In the genomic region with DNA sequence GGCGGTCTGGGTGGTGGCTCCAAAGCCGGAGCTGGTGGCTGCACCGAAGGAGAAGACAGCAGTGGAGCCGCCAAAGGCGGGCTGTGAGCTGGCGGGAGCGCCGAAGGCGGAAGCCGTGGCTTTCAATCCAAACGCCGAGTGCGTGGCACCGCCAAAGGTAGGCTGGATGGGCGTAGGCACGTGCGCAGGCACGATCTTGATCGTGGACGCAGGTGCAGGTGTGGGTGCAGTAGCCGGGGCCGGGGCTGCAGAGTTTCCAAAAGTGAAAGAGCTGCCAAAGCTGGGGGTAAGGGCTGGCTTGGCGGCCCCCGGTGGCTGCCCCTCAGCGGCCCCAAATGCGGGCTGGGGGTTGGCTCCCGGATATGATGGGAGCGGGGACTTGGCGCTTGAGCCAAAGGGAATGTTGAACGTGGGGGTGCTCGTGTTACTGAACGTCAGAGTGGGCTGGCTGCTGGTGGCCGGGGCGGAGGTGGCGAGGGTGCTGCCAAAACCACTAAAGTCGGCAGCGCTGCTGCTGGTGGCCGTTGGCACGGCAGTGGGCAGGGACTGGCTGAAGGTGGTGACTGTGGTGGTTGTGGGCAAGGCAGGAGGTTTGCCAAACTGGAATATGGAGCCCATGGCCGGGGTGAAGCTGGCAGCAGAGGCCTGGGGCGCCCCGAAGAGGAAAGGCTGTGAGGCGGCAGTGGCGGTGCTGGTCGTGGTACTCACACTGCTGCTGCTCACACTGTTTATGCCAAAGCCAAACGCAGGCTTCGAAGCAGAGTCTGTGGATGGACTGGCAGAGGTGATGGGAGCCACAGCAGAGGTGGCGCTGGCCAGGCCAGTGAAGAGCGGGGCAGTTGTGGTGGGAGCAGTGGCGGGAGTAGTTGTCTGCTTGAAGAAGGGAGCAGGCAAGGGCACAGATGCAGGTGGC, we compare ENCODE assay signal across 6 cellular contexts. TPM values are rescaled to one million over a fixed set of nuclear protein-coding genes. Genes with fewer than 3 reads are reported as not detected.
A peak's percentile ranks its signal among the peaks of the same experiment; 100 is the strongest.
DNase-seq lines count a peak whose midpoint lies in the region; ATAC-seq and TF ChIP-seq lines count a peak whose summit lies in the region.
"Not testable (repeated sequence)": the region's sequence is repeated elsewhere in the genome, so short reads cannot be mapped to it uniquely, and the experiment has no call there.

No MANE protein-coding gene starts in this region.

- not testable (repeated sequence) for H2AFZ ChIP-seq in PC-3 (ENCODE audit: low read length)

- H4K20me1 ChIP-seq in PC-3 (ENCODE audit: low read length): not testable (repeated sequence)

- H3K4me2 ChIP-seq in PC-3 (ENCODE audit: low read length): not testable (repeated sequence)

- not testable (repeated sequence) for H3K27me3 ChIP-seq in H7 (ENCODE audit: control insufficient read depth, insufficient read depth, low read length); PC-3 (ENCODE audit: low read length); right cardiac atrium (ENCODE audit: control insufficient read depth, insufficient read depth)

- intact Hi-C loops in PC-3 (cut with micrococcal nuclease); right cardiac atrium (cut with DNase I); natural killer cell (cut with micrococcal nuclease): not testable (repeated sequence)

- not testable (repeated sequence) for H3K79me2 ChIP-seq in PC-3 (ENCODE audit: low read length)

- not testable (repeated sequence) for H3K9me3 Mint-ChIP-seq in central memory CD8-positive, alpha-beta T cell; natural killer cell

- TSS peak; percentile 22 for BruUV-seq in PC-3 (replicated peaks; lab: Mats Ljungman, UMichigan)

- H3K4me1 Mint-ChIP-seq in central memory CD8-positive, alpha-beta T cell: not testable (repeated sequence)
- H3K4me1 Mint-ChIP-seq in natural killer cell: peaks cover 0 to 14% of the 10 kb centered on the region in 2 donors

- not testable (repeated sequence) for TF ChIP-seq CTCF in PC-3 (conservative IDR thresholded peaks at IDR 0.05; ENCODE audit: low read depth, low read length); natural killer cell (IDR thresholded peaks at IDR 0.05)

- ATAC-seq in PC-3, right cardiac atrium: not testable (repeated sequence)
- ATAC-seq in central memory CD8-positive, alpha-beta T cell (replicated peaks; ENCODE audit: extremely low read depth, poor library complexity, severe bottlenecking): peak; percentile 29
- peak; percentile 60 to 74 (median 67) for ATAC-seq in natural killer cell

- H3K36me3 Mint-ChIP-seq in central memory CD8-positive, alpha-beta T cell (ENCODE audit: insufficient read depth): peaks cover 23% of the 10 kb centered on the region
- not testable (repeated sequence) for H3K36me3 Mint-ChIP-seq in natural killer cell

- POLR2A ChIA-PET in PC-3 (lab: Charles Lee; ENCODE audit: unreplicated experiment): not testable (repeated sequence)

- not testable (repeated sequence) for H3K4me1 ChIP-seq in PC-3 (ENCODE audit: insufficient read depth, low read length); right cardiac atrium (ENCODE audit: control insufficient read depth, insufficient read depth, low read length)

- H3K9ac ChIP-seq in PC-3 (ENCODE audit: low read length): not testable (repeated sequence)

- 97% methylated on average over 31 of the region's 50 CpGs for WGBS in right cardiac atrium

- H3K9me2 ChIP-seq in PC-3 (replicated peaks; ENCODE audit: low read length): not testable (repeated sequence)

- not testable (repeated sequence) for H3K4me3 Mint-ChIP-seq in central memory CD8-positive, alpha-beta T cell
- peak overlapping the region; percentile 58 for H3K4me3 Mint-ChIP-seq in natural killer cell

- CTCF ChIA-PET in PC-3 (lab: Charles Lee): not testable (repeated sequence)

- H3K36me3 ChIP-seq in H7 (replicated peaks; ENCODE audit: control insufficient read depth, insufficient read depth, low read length); PC-3 (ENCODE audit: low read depth, low read length): not testable (repeated sequence)

- not testable (repeated sequence) for H3K27me3 Mint-ChIP-seq in central memory CD8-positive, alpha-beta T cell; natural killer cell (ENCODE audit: low read depth in 2 of 2)

- not testable (repeated sequence) for H3K9me3 ChIP-seq in PC-3 (ENCODE audit: low read length); right cardiac atrium (ENCODE audit: control insufficient read depth, low read length)

- H3K4me3 ChIP-seq in H7 (ENCODE audit: insufficient read depth, low read depth, low read length); PC-3 (ENCODE audit: low read length); right cardiac atrium (ENCODE audit: low read length): not testable (repeated sequence)

- not testable (repeated sequence) for H3K27ac ChIP-seq in PC-3 (ENCODE audit: low read length); right cardiac atrium (ENCODE audit: low read length)

- DNase-seq in H7 (peak; percentile 31), right cardiac atrium (peak in 2 of 3 donors; percentile 48 to 57), natural killer cell (peak; percentile 53)
- DNase-seq in PC-3; central memory CD8-positive, alpha-beta T cell (ENCODE audit: low spot score in 2 of 2): not testable (repeated sequence)
- DNase-seq in activated CD8-positive, alpha-beta memory T cell treated with anti-CD3 and anti-CD28 coated beads for 24 hours: peak; percentile 57

- H3F3A ChIP-seq in PC-3 (ENCODE audit: low read length, unreplicated experiment): not testable (repeated sequence)

- H3K27ac Mint-ChIP-seq in central memory CD8-positive, alpha-beta T cell (ENCODE audit: low read depth): not testable (repeated sequence)
- H3K27ac Mint-ChIP-seq in natural killer cell: peak overlapping the region; percentile 77 to 87

RNA-seq across cellular contexts. Expression of gene TRIM73, which starts 26.6 kb away (rescaled TPM):
- 1.4 and 5.7 TPM in 2 replicates for total RNA-seq in H7 (2014; rRNA removed; shearing (Covaris generic))
- 5.2 and 6.4 TPM in 2 replicates for total RNA-seq in PC-3 (2014; rRNA removed)
- 1 to 10 TPM; 1.1 to 3.8 (median 1.2) TPM for total RNA-seq in right cardiac atrium
- polyA plus RNA-seq in right cardiac atrium: 1.0 TPM
- 10 to 100 TPM; 10.7 to 21.1 (median 10.7) TPM for total RNA-seq in natural killer cell
